Comparison of ENCODE assay signal across 24 cellular contexts in genomic region chr16:1265826-1266225, GRCh38. TPM values are rescaled to one million over a fixed set of nuclear protein-coding genes. Genes with fewer than 3 reads are reported as not detected.
DNase-seq lines count a peak whose midpoint lies in the region; ATAC-seq, FAIRE-seq and TF ChIP-seq lines count a peak whose summit lies in the region.
"Had no signal": no experiment of that assay in that cellular context is flagged by ENCODE, and none has a peak within 500 bp of the region (broad histone marks: within the 10 kb centered on the region; RNA-seq: fewer than 3 reads in every experiment).

No MANE protein-coding gene starts in this region.

- no peak overlapping the region for H2BK120ac ChIP-seq in trophoblast cell (ENCODE audit: insufficient read depth, low read length, poor library complexity)

- H4K12ac ChIP-seq in trophoblast cell (ENCODE audit: low read depth, low read length) = no peak overlapping the region

- H2BK12ac ChIP-seq in trophoblast cell (ENCODE audit: low read length) = no peak overlapping the region

- no peak for FAIRE-seq in kidney (lab: Jason Lieb, UNC)
- FAIRE-seq: A204.1, D721Med, G401.6, GM12891, GM19239 had no signal

- intact Hi-C loops in right cardiac atrium (cut with DNase I) (no loop called here), cardiac septum (cut with DNase I) (no loop called here), kidney (cut with DNase I) (no loop called here)

- H3K27me3 ChIP-seq in right cardiac atrium (ENCODE audit: control insufficient read depth, insufficient read depth) (no peaks in the 10 kb centered on the region), BE2C (peaks cover 79% of the 10 kb centered on the region), trophoblast cell (ENCODE audit: insufficient read depth, low read length) (no peaks in the 10 kb centered on the region)

- H3K4me1 ChIP-seq in right cardiac atrium (ENCODE audit: control insufficient read depth, insufficient read depth, low read length) (no peaks in the 10 kb centered on the region), BE2C (peaks cover 6% of the 10 kb centered on the region), kidney (ENCODE audit: control insufficient read depth in 1 of 2, insufficient read depth in 1 of 2, low read depth in 1 of 2, low read length in 2 of 2) (no peaks in the 10 kb centered on the region), trophoblast cell (ENCODE audit: control insufficient read depth in 1 of 2, insufficient read depth in 2 of 2, low read length in 2 of 2) (no peaks in the 10 kb centered on the region)
- H3K4me1 ChIP-seq: Caco-2 had no signal

- no peak overlapping the region for H4K8ac ChIP-seq in trophoblast cell (ENCODE audit: low read depth, low read length)

- no peaks in the 10 kb centered on the region for H3K79me2 ChIP-seq in trophoblast cell (ENCODE audit: control insufficient read depth, insufficient read depth, low read length, poor library complexity)

- 87% methylated on average over 19 of the region's 19 CpGs for WGBS in right cardiac atrium
- no CpG with 5 or more reads among the region's 19 CpGs for WGBS in trophoblast cell (ENCODE audit: extremely low coverage, insufficient coverage, insufficient read length)

- H3K36me3 ChIP-seq in BE2C (no peaks in the 10 kb centered on the region), kidney (ENCODE audit: control insufficient read depth in 1 of 2, insufficient read depth in 2 of 2, low read length in 2 of 2) (no peaks in the 10 kb centered on the region), trophoblast cell (ENCODE audit: control insufficient read depth in 1 of 2, insufficient read depth in 2 of 2, low read length in 2 of 2) (no peaks in the 10 kb centered on the region)
- H3K36me3 ChIP-seq: BLaER1 treated with 17β-estradiol and CSF1 and Interleukin-3, amounts not matched to agents 10 nM and 100 nM had no signal

- H2AK5ac ChIP-seq in trophoblast cell (ENCODE audit: low read length) = no peak overlapping the region

- no peak overlapping the region for H3K27ac ChIP-seq in right cardiac atrium (ENCODE audit: low read length)
- H3K27ac ChIP-seq in kidney (ENCODE audit: low read depth in 2 of 2, low read length in 2 of 2) = no peak overlapping the region
- no peak overlapping the region for H3K27ac ChIP-seq in trophoblast cell (ENCODE audit: low read depth, low read length)
- H3K27ac ChIP-seq: BLaER1 treated with 17β-estradiol and CSF1 and Interleukin-3, amounts not matched to agents 10 nM and 100 nM; C4-2B had no signal

- H2BK5ac ChIP-seq in trophoblast cell (ENCODE audit: low read depth, low read length, poor library complexity) = no peak overlapping the region

- TF ChIP-seq CTCF in BE2C (IDR thresholded peaks at IDR 0.05; ENCODE audit: low read depth, low read length) (no peak), kidney (IDR thresholded peaks at IDR 0.05; ENCODE audit: borderline replicate concordance, extremely low read depth, insufficient read depth) (no peak)

- no peak overlapping the region for H3K4me2 ChIP-seq in trophoblast cell (ENCODE audit: low read length)
- H3K4me2 ChIP-seq: BLaER1 treated with 17β-estradiol and CSF1 and Interleukin-3, amounts not matched to agents 10 nM and 100 nM had no signal

- H3K4ac ChIP-seq in trophoblast cell (ENCODE audit: low read depth, low read length) = no peak overlapping the region

- no peak overlapping the region for H4K91ac ChIP-seq in trophoblast cell (ENCODE audit: low read depth, low read length)

- no peak overlapping the region for H3K14ac ChIP-seq in trophoblast cell (ENCODE audit: low read length)

- H3K9ac ChIP-seq in kidney (ENCODE audit: low read length in 2 of 2) (no peak overlapping the region), trophoblast cell (ENCODE audit: low read length) (no peak overlapping the region)
- H3K9ac ChIP-seq: BLaER1 treated with 17β-estradiol and CSF1 and Interleukin-3, amounts not matched to agents 10 nM and 100 nM had no signal

- no peaks in the 10 kb centered on the region for H3K79me1 ChIP-seq in trophoblast cell (ENCODE audit: low read length)

- no peak overlapping the region for H2AFZ ChIP-seq in trophoblast cell (ENCODE audit: insufficient read depth, low read length, poor library complexity)

- no peak overlapping the region for H3K23ac ChIP-seq in trophoblast cell (ENCODE audit: low read length)

- H3K4me3 ChIP-seq in right cardiac atrium (ENCODE audit: low read length) = no peak overlapping the region
- no peak overlapping the region for H3K4me3 ChIP-seq in BE2C (ENCODE audit: low read depth, low read length)
- no peak overlapping the region for H3K4me3 ChIP-seq in kidney (ENCODE audit: low read length in 2 of 2)
- H3K4me3 ChIP-seq in trophoblast cell (ENCODE audit: low read depth, low read length) = no peak overlapping the region
- H3K4me3 ChIP-seq: BLaER1 treated with 17β-estradiol and CSF1 and Interleukin-3, amounts not matched to agents 10 nM and 100 nM had no signal

- DNase-seq in right cardiac atrium (peak in 2 of 3 donors; percentile 9 to 40), cardiac septum (ENCODE audit: low spot score) (no peak), BE2C (peak; percentile 7), kidney (peak; percentile 53), trophoblast cell (peak; percentile 41 to 71), NAMALWA (ENCODE audit: low spot score) (no peak)
- DNase-seq: 8988T; ACHN; Caco-2; Calu3; CD4-positive, alpha-beta T cell; CD8-positive, alpha-beta T cell; GF-D8 had no signal

- H3K18ac ChIP-seq in trophoblast cell (ENCODE audit: low read length) = no peak overlapping the region

- no peaks in the 10 kb centered on the region for H3K9me3 ChIP-seq in right cardiac atrium (ENCODE audit: control insufficient read depth, low read length)
- H3K9me3 ChIP-seq in BE2C = peaks cover 4% of the 10 kb centered on the region; the same call in 1 of the 2 replicates
- H3K9me3 ChIP-seq in kidney (ENCODE audit: control insufficient read depth in 1 of 2, low read length in 2 of 2) = no peaks in the 10 kb centered on the region
- peaks cover 11% of the 10 kb centered on the region for H3K9me3 ChIP-seq in trophoblast cell (ENCODE audit: insufficient read depth, low read depth, low read length)
- H3K9me3 ChIP-seq: Caco-2 had no signal

- no peak for ATAC-seq in right cardiac atrium
- ATAC-seq in HG03520 (IDR thresholded peaks at IDR 0.05; ENCODE audit: unreplicated experiment) = no peak
- ATAC-seq: CD8-positive, alpha-beta T cell had no signal

RNA-seq across cellular contexts. Expression of gene TPSD1, which starts 10.0 kb away (rescaled TPM):
- total RNA-seq in right cardiac atrium (under 1 TPM in 2 of 4 donors, not detected in 2; 0.26 to 0.85 TPM), cardiac septum (not detected), kidney (7.9 TPM)
- polyA plus RNA-seq in right cardiac atrium (0.16 TPM), kidney (ENCODE audit: insufficient read depth, low read depth, low replicate concordance) (not detected)
- not detected for polyA plus RNA-seq in BE2C (2012; ENCODE audit: insufficient read depth, insufficient read length, low read depth)
- not detected in 2 replicates for polyA plus RNA-seq in trophoblast cell (2013)
- total RNA-seq: Caco-2; Calu3; CD4-positive, alpha-beta T cell; CD8-positive, alpha-beta T cell had no signal
- polyA plus RNA-seq: AG04450, BJ had no signal

RNA-seq across cellular contexts. Expression of gene TPSAB1, which starts 25.3 kb away (rescaled TPM):
- total RNA-seq in right cardiac atrium (1 to 10 TPM; 1.6 to 8.3 (median 4.7) TPM), cardiac septum (4.1 TPM), kidney (156 TPM)
- polyA plus RNA-seq in right cardiac atrium (1.2 TPM), kidney (ENCODE audit: insufficient read depth, low read depth, low replicate concordance) (1.6 TPM)
- not detected for polyA plus RNA-seq in BE2C (2012; ENCODE audit: insufficient read depth, insufficient read length, low read depth)
- not detected in 2 replicates for polyA plus RNA-seq in trophoblast cell (2013)
- total RNA-seq: Caco-2; Calu3; CD8-positive, alpha-beta T cell had no signal
- polyA plus RNA-seq: AG04450, BJ had no signal

RNA-seq across cellular contexts. Expression of gene TPSB2, which starts 35.8 kb away (rescaled TPM):
- total RNA-seq in right cardiac atrium (1 to 10 TPM in 3 of 4 donors, not detected in 1; 3.7 to 7.1 (median 6.7) TPM), cardiac septum (5.5 TPM), kidney (141 TPM)
- polyA plus RNA-seq in right cardiac atrium (1.8 TPM), kidney (ENCODE audit: insufficient read depth, low read depth, low replicate concordance) (not detected)
- polyA plus RNA-seq in BE2C (2012; ENCODE audit: insufficient read depth, insufficient read length, low read depth) = not detected
- polyA plus RNA-seq in trophoblast cell (2013) = not detected in 2 replicates
- total RNA-seq: Caco-2; Calu3; CD4-positive, alpha-beta T cell; CD8-positive, alpha-beta T cell had no signal
- polyA plus RNA-seq: AG04450, BJ had no signal

RNA-seq across cellular contexts. Expression of gene TPSG1, which starts 40.8 kb away (rescaled TPM):
- total RNA-seq in right cardiac atrium = under 1 TPM in 1 of 4 donors, not detected in 3; 0.21 TPM
- polyA plus RNA-seq in right cardiac atrium = not detected
- not detected for total RNA-seq in cardiac septum
- not detected for polyA plus RNA-seq in BE2C (2012; ENCODE audit: insufficient read depth, insufficient read length, low read depth)
- 3.4 TPM for total RNA-seq in kidney
- polyA plus RNA-seq in kidney (ENCODE audit: insufficient read depth, low read depth, low replicate concordance) = 0.86 TPM
- not detected in 2 replicates for polyA plus RNA-seq in trophoblast cell (2013)
- total RNA-seq: A673; Caco-2; Calu3; CD4-positive, alpha-beta T cell; CD8-positive, alpha-beta T cell had no signal
- polyA plus RNA-seq: AG04450, BJ had no signal

RNA-seq across cellular contexts. Expression of gene UBE2I, which starts 43.6 kb away (rescaled TPM):
- 10 to 100 TPM; 73.5 to 95.3 (median 87.8) TPM for total RNA-seq in right cardiac atrium
- polyA plus RNA-seq in right cardiac atrium = 76.5 TPM
- total RNA-seq in cardiac septum = 86.6 TPM
- 219 TPM for polyA plus RNA-seq in BE2C (2012; ENCODE audit: insufficient read depth, insufficient read length, low read depth)
- total RNA-seq in kidney = 97.1 TPM
- 62.2 TPM for polyA plus RNA-seq in kidney (ENCODE audit: insufficient read depth, low read depth, low replicate concordance)
- polyA plus RNA-seq in trophoblast cell (2013) = 191 and 198 TPM in 2 replicates

Comparison
In these comparisons a context has a peak if more than half of its experiments do, and no peak if none do; other contexts are left out.
1. DNase-seq: peak in right cardiac atrium (2 of 3), BE2C (single experiment), kidney (single experiment) and trophoblast cell (2 of 2); none in cardiac septum (single experiment) and NAMALWA (single experiment).
2. RNA of gene TPSAB1, which starts 25.3 kb away (total RNA-seq): 156 TPM in kidney (single experiment); 1.6 to 8.3 TPM in right cardiac atrium and 4.1 TPM in cardiac septum (single experiment); every median in the first group is over 10 times any median in the second.
3. RNA of gene TPSB2, which starts 35.8 kb away (total RNA-seq): 141 TPM in kidney (single experiment); 3.7 to 7.1 TPM in right cardiac atrium and 5.5 TPM in cardiac septum (single experiment); every median in the first group is over 10 times any median in the second.